ENCODE assay signal across 29 cellular contexts in the genomic region with DNA sequence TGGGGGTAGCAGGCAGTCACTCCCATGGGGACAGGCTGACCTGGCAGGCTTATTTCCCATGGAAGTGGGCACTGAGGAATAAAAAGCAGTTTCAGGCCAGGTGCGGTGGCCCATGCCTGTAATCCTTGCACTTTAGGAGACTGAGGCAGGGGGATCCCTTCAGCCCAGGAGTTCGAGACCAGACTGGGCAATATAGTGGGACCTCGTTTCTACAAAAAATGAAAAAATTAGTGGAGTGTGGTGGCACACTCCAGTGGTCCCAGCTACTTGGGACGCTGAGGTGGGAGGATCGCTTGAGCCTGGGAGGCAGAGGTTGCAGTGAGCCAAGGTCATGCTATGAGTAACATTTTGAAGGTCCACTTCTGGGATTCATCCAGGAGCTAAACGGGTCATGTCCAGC. TPM values are rescaled to one million over a fixed set of nuclear protein-coding genes. Genes with fewer than 3 reads are reported as not detected.
"Had no signal": no experiment of that assay in that cellular context is flagged by ENCODE, and none has a peak within 500 bp of the region (broad histone marks: within the 10 kb centered on the region; RNA-seq: fewer than 3 reads in every experiment).

No MANE protein-coding gene starts in this region.

- H3K9me3 Mint-ChIP-seq: stimulated activated effector memory CD8-positive, alpha-beta T cell treated with anti-CD3 and anti-CD28 coated beads, Interleukin-12 subunit alpha, Interleukin-12 subunit beta, amount 100 ng/mL, for 72 hours; stimulated activated memory B cell treated with anti-CD40 and anti-IgM and Interleukin-4, amounts not matched to agents 10 μg/mL and 1 μg/mL and 100 μg/mL, for 72 hours; stimulated activated naive B cell treated with anti-CD40 and anti-IgM and Interleukin-4, amounts not matched to agents 10 μg/mL and 1 μg/mL and 100 μg/mL, for 72 hours; stimulated activated naive CD8-positive, alpha-beta T cell treated with anti-CD3 and anti-CD28 coated beads, Interleukin-15, amount 100 ng/mL, for 72 hours; stimulated activated naive CD8-positive, alpha-beta T cell treated with anti-CD3 and anti-CD28 coated beads, Interleukin-15, Interleukin-2, amounts not matched to agents 100 ng/mL and 50 ng/mL, for 24 hours; type B pancreatic cell had no signal

- H3K4me3 ChIP-seq: stomach, suprapubic skin, testis, thoracic aorta, thyroid gland, tibial artery, tibial nerve, transverse colon, upper lobe of left lung, upper lobe of right lung, uterus, vagina had no signal

- H3K4me3 Mint-ChIP-seq: stimulated activated effector memory CD8-positive, alpha-beta T cell treated with anti-CD3 and anti-CD28 coated beads, Interleukin-12 subunit alpha, Interleukin-12 subunit beta, amount 100 ng/mL, for 72 hours; stimulated activated memory B cell treated with anti-CD40 and anti-IgM and Interleukin-4, amounts not matched to agents 10 μg/mL and 1 μg/mL and 100 μg/mL, for 72 hours; stimulated activated naive B cell treated with anti-CD40 and anti-IgM and Interleukin-4, amounts not matched to agents 10 μg/mL and 1 μg/mL and 100 μg/mL, for 72 hours; stimulated activated naive CD8-positive, alpha-beta T cell treated with anti-CD3 and anti-CD28 coated beads, Interleukin-15, amount 100 ng/mL, for 72 hours; stimulated activated naive CD8-positive, alpha-beta T cell treated with anti-CD3 and anti-CD28 coated beads, Interleukin-15, Interleukin-2, amounts not matched to agents 100 ng/mL and 50 ng/mL, for 24 hours; type B pancreatic cell had no signal

- H3K27ac Mint-ChIP-seq: stimulated activated effector memory CD8-positive, alpha-beta T cell treated with anti-CD3 and anti-CD28 coated beads, Interleukin-12 subunit alpha, Interleukin-12 subunit beta, amount 100 ng/mL, for 72 hours; stimulated activated memory B cell treated with anti-CD40 and anti-IgM and Interleukin-4, amounts not matched to agents 10 μg/mL and 1 μg/mL and 100 μg/mL, for 72 hours; stimulated activated naive B cell treated with anti-CD40 and anti-IgM and Interleukin-4, amounts not matched to agents 10 μg/mL and 1 μg/mL and 100 μg/mL, for 72 hours; stimulated activated naive CD8-positive, alpha-beta T cell treated with anti-CD3 and anti-CD28 coated beads, Interleukin-15, amount 100 ng/mL, for 72 hours; stimulated activated naive CD8-positive, alpha-beta T cell treated with anti-CD3 and anti-CD28 coated beads, Interleukin-15, Interleukin-2, amounts not matched to agents 100 ng/mL and 50 ng/mL, for 24 hours; type B pancreatic cell had no signal

- H3K4me1 Mint-ChIP-seq: stimulated activated effector memory CD8-positive, alpha-beta T cell treated with anti-CD3 and anti-CD28 coated beads, Interleukin-12 subunit alpha, Interleukin-12 subunit beta, amount 100 ng/mL, for 72 hours had no signal

- H3K27ac ChIP-seq: stomach, suprapubic skin, testis, thoracic aorta, thyroid gland, tibial artery, tibial nerve, transverse colon, upper lobe of left lung, upper lobe of right lung, uterus, vagina had no signal

- DNase-seq: stimulated activated CD4-positive, alpha-beta T cell treated with anti-CD3 and anti-CD28 coated beads, Interleukin-2, amount 100 ng/mL, for 48 hours; stimulated activated CD4-positive, alpha-beta T cell treated with anti-CD3 and anti-CD28 coated beads, Interleukin-4, amount 100 ng/mL, for 1 hour; stimulated activated CD4-positive, alpha-beta T cell treated with anti-CD3 and anti-CD28 coated beads, Interleukin-4, amount 100 ng/mL, for 24 hours; stimulated activated CD4-positive, alpha-beta T cell treated with anti-CD3 and anti-CD28 coated beads, Interleukin-4, amount 100 ng/mL, for 4 hours; stimulated activated CD8-positive, alpha-beta memory T cell treated with anti-CD3 and anti-CD28 coated beads, Interleukin-4, amount 100 ng/mL, for 48 hours; stimulated activated naive B cell treated with anti-CD40 and anti-IgM and Interleukin-4, amounts not matched to agents 10 μg/mL and 1 μg/mL and 100 μg/mL, for 72 hours; stimulated activated naive CD4-positive, alpha-beta T cell; stimulated activated naive CD4-positive, alpha-beta T cell treated with Interleukin-2 at 50 U/mL for 16 hours; stimulated activated naive CD8-positive, alpha-beta T cell treated with anti-CD3 and anti-CD28 coated beads, Interleukin-15, amount 100 ng/mL, for 72 hours; stimulated activated naive CD8-positive, alpha-beta T cell treated with anti-CD3 and anti-CD28 coated beads, Interleukin-15, Interleukin-2, amounts not matched to agents 100 U/mL and 50 U/mL, for 24 hours; stomach; substantia nigra; testis; thyroid gland; tibial artery; transverse colon; trophoblast cell; upper lobe of left lung; upper lobe of right lung; uterus had no signal

- H3K36me3 Mint-ChIP-seq: stimulated activated effector memory CD8-positive, alpha-beta T cell treated with anti-CD3 and anti-CD28 coated beads, Interleukin-12 subunit alpha, Interleukin-12 subunit beta, amount 100 ng/mL, for 72 hours; stimulated activated memory B cell treated with anti-CD40 and anti-IgM and Interleukin-4, amounts not matched to agents 10 μg/mL and 1 μg/mL and 100 μg/mL, for 72 hours had no signal

RNA-seq across cellular contexts. Expression of a gene that starts 6.0 kb away (rescaled TPM):
- total RNA-seq: subcutaneous adipose tissue had no signal

RNA-seq across cellular contexts. Expression of a gene that starts 25.9 kb away (rescaled TPM):
- total RNA-seq: subcutaneous adipose tissue, upper lobe of right lung, vagina had no signal

RNA-seq across cellular contexts. Expression of a gene that starts 45.3 kb away (rescaled TPM):
- total RNA-seq: subcutaneous adipose tissue, thoracic aorta, tibial nerve, upper lobe of left lung, upper lobe of right lung had no signal
